In the genomic region with DNA sequence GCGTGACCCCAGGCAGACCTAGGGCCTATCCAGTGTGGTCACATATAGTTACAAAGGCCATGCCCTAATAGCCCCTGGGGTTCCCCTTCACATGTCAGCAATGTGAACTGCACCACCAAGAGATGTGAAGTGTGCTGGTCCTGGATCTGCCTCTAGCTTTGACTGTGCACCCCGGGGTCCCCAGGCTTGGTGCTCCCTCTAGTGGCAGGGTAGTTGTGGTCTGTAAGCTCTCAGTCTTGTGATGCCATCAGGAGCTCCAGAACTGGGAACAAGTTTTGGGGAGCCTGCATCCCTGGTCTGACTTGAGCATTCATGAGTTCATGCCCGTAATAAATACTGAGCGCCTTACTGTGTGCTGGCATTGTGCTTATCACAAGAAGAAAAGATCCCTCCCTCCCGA, we compare ENCODE assay signal across 16 cellular contexts.
A peak's percentile ranks its signal among the peaks of the same experiment; 100 is the strongest.
DNase-seq lines count a peak whose midpoint lies in the region; ATAC-seq and TF ChIP-seq lines count a peak whose summit lies in the region.
"Had no signal": no experiment of that assay in that cellular context is flagged by ENCODE, and none has a peak within 500 bp of the region (broad histone marks: within the 10 kb centered on the region; RNA-seq: fewer than 3 reads in every experiment).

No MANE protein-coding gene starts in this region.

- H3K4me2 ChIP-seq in DOHH2 (ENCODE audit: low read length) (no peak overlapping the region), OCI-LY7 (ENCODE audit: low read length) (no peak overlapping the region)

- no peaks in the 10 kb centered on the region for H3K79me2 ChIP-seq in DOHH2 (ENCODE audit: control insufficient read depth, low read length)
- H3K79me2 ChIP-seq in OCI-LY7 (ENCODE audit: insufficient read depth, low read depth, low read length): no peaks in the 10 kb centered on the region

- CTCF ChIA-PET in OCI-LY7 (lab: Charles Lee; ENCODE audit: unreplicated experiment): no interaction called here

- H3F3A ChIP-seq in DOHH2 (ENCODE audit: control insufficient read depth, insufficient read depth): no peaks in the 10 kb centered on the region

- ATAC-seq in HG03196 (IDR thresholded peaks at IDR 0.05; ENCODE audit: unreplicated experiment) (no peak), GM18517 (IDR thresholded peaks at IDR 0.05; ENCODE audit: unreplicated experiment) (no peak)
- ATAC-seq: Right ventricle myocardium inferior, T-helper 17 cell had no signal

- H3K9me3 ChIP-seq in DOHH2 (ENCODE audit: control insufficient read depth, insufficient read depth, low read length) (no peaks in the 10 kb centered on the region), OCI-LY7 (ENCODE audit: low read length) (no peaks in the 10 kb centered on the region), MG63 (peaks cover 5% of the 10 kb centered on the region; the same call in 1 of the 2 replicates)

- H3K4me3 ChIP-seq in DOHH2 (ENCODE audit: low read length) (no peak overlapping the region), OCI-LY7 (ENCODE audit: low read depth, low read length, poor library complexity, severe bottlenecking) (no peak overlapping the region), epithelial cell of proximal tubule (ENCODE audit: low read depth, low read length) (no peak overlapping the region), MG63 (no peak overlapping the region)

- BruUV-seq in OCI-LY7 (replicated peaks; lab: Mats Ljungman, UMichigan): no TSS peak

- in situ Hi-C loops in GM13977 (cut with MboI; ENCODE audit: low pct_unique_long_range_greater_than_20kb, low sequenced_read_pairs, unreplicated experiment): no loop called here

- H3K27ac ChIP-seq in DOHH2 (ENCODE audit: low read depth, low read length) (no peak overlapping the region), OCI-LY7 (ENCODE audit: low read depth, low read length, poor library complexity, severe bottlenecking) (no peak overlapping the region)

- H4K20me1 ChIP-seq in DOHH2 (ENCODE audit: control insufficient read depth, insufficient read depth, low read depth, low read length) (no peaks in the 10 kb centered on the region), OCI-LY7 (ENCODE audit: insufficient read depth, low read length) (no peaks in the 10 kb centered on the region)

- DNase-seq in GM13977 (ENCODE audit: low spot score): no peak
- DNase-seq in OCI-LY7 (ENCODE audit: low spot score): no peak
- DNase-seq in epithelial cell of proximal tubule (ENCODE audit: low read depth): no peak
- DNase-seq in MG63: no peak
- no peak for DNase-seq in epidermal melanocyte (ENCODE audit: insufficient read length, low spot score)
- DNase-seq: activated naive CD4-positive, alpha-beta T cell treated with anti-CD3 and anti-CD28 coated beads, Interleukin-2, amount 10 ng/mL, durations not matched to agents 7 days and 5 days; hypothalamus; midbrain; NCI-H1092; NCI-H69; stimulated activated naive CD4-positive, alpha-beta T cell; T-helper 17 cell had no signal

- H3K27me3 ChIP-seq in DOHH2 (ENCODE audit: control insufficient read depth, low read length) (no peaks in the 10 kb centered on the region; the same call in 1 of the 2 replicates), MG63 (no peaks in the 10 kb centered on the region)

- POLR2A ChIA-PET in OCI-LY7 (lab: Charles Lee): no interaction called here

- H3K9me2 ChIP-seq in DOHH2 (replicated peaks; ENCODE audit: control insufficient read depth, low read length) (no peaks in the 10 kb centered on the region), OCI-LY7 (ENCODE audit: insufficient read depth, low read length) (no peaks in the 10 kb centered on the region)

- intact Hi-C loops in OCI-LY7 (cut with micrococcal nuclease; ENCODE audit: unreplicated experiment): no loop called here

- H3K36me3 ChIP-seq in DOHH2 (ENCODE audit: control insufficient read depth, low read length) (no peaks in the 10 kb centered on the region), OCI-LY7 (ENCODE audit: insufficient read depth, low read length) (no peaks in the 10 kb centered on the region), MG63 (no peaks in the 10 kb centered on the region)

- H3K4me1 ChIP-seq in DOHH2 (ENCODE audit: control insufficient read depth, low read length): peaks cover 4% of the 10 kb centered on the region
- H3K4me1 ChIP-seq in OCI-LY7 (ENCODE audit: insufficient read depth, low read length, poor library complexity, severe bottlenecking): no peaks in the 10 kb centered on the region

- TF ChIP-seq CTCF in DOHH2 (IDR thresholded peaks at IDR 0.05; ENCODE audit: low read depth, low read length, poor library complexity, severe bottlenecking) (peak; percentile 50), GM13977 (IDR thresholded peaks at IDR 0.05; ENCODE audit: extremely low read depth, insufficient read depth, missing control alignments) (peak; percentile 5), OCI-LY7 (conservative IDR thresholded peaks at IDR 0.05; ENCODE audit: low read length) (peak; percentile 62), epithelial cell of proximal tubule (conservative IDR thresholded peaks at IDR 0.05; ENCODE audit: low read depth, low read length) (peak; percentile 23)

- H2AFZ ChIP-seq in OCI-LY7 (ENCODE audit: low read length): no peak overlapping the region

Comparison
In these comparisons a context has a peak if more than half of its experiments do, and no peak if none do; other contexts are left out.
1. CTCF ChIP-seq: peak in every context shown above with its lines; median percentile 62 in OCI-LY7; 50 in DOHH2; 23 in epithelial cell of proximal tubule; 5 in GM13977.